Comparison of ENCODE assay signal across 8 cellular contexts in the genomic region with DNA sequence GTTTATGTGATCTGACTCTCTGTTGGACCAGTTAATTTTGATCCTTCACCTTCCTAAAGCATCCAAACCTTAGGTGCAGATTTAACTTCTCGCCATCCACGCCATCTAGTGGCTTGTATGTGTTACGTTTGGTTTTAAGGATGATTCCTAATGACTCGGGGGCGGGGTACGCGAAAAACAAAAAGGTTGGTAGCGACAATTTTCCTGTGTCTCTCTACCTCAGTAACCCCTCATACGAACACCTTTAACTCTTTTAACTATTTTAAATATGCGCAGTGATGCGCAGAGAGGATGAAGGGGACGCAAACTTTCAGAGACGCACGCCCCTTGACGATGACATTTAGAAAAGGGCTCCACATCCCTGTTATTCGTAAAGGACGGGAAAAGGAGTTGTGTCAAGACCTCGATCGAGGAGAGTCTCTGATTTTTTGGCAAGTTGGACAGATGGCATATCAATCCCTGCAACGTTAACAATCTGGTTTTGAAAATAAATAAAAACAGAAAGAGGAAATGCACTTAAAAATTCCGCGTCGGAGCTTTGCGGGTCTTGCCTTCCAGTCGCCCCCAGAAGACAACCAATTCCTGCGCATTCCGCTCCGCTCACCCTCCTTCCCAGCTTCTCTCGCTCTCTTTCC. TPM values are rescaled to one million over a fixed set of nuclear protein-coding genes. Genes with fewer than 3 reads are reported as not detected.
DNase-seq lines count a peak whose midpoint lies in the region; ATAC-seq and TF ChIP-seq lines count a peak whose summit lies in the region.

No MANE protein-coding gene starts in this region.

- no peaks in the 10 kb centered on the region for H3K4me1 ChIP-seq in testis

- peak; percentile 50 to 60 (median 55) for TF ChIP-seq CTCF in testis (IDR thresholded peaks at IDR 0.05)

- 1% methylated on average over 29 of the region's 29 CpGs for WGBS in testis, 2 donors

- no peaks in the 10 kb centered on the region for H3K36me3 ChIP-seq in testis (ENCODE audit: low read depth, missing control alignments)

- no peak overlapping the region for H3K27ac ChIP-seq in testis

- intact Hi-C loops in testis (cut with DNase I; ENCODE audit: low total_unique reads) = no loop called here

- peak overlapping the region; percentile 53 for H3K4me3 ChIP-seq in testis

- DNase-seq in EH (ENCODE audit: low read depth) = peak; percentile 3
- DNase-seq in HK-2 (ENCODE audit: unreplicated experiment) = peak; percentile 24
- DNase-seq in NCI-H774 (lab: John Stamatoyannopoulos, UW) = peak; percentile 64
- peak; percentile 91 for DNase-seq in cerebellar cortex (ENCODE audit: low spot score)
- peak; percentile 55 for DNase-seq in kidney glomerular epithelial cell (lab: John Stamatoyannopoulos, UW)
- peak; percentile 47 for DNase-seq in testis

- no peak for TF ChIP-seq POLR2A in testis (IDR thresholded peaks at IDR 0.05)

- no peaks in the 10 kb centered on the region for H3K27me3 ChIP-seq in testis

- no peaks in the 10 kb centered on the region for H3K9me3 ChIP-seq in testis

- ATAC-seq in GM21360 (IDR thresholded peaks at IDR 0.05; ENCODE audit: unreplicated experiment) (peak; percentile 54), HG02970 (IDR thresholded peaks at IDR 0.05; ENCODE audit: low FRiP score, unreplicated experiment) (no peak)

RNA-seq across cellular contexts. Expression of gene KCND2, which starts 0.6 kb away (rescaled TPM):
- total RNA-seq in testis = 1 to 10 TPM; 5.1 to 6.1 TPM
- polyA plus RNA-seq in testis (ENCODE audit: insufficient read depth, low read depth, low replicate concordance) = 3.8 TPM

Comparison
In these comparisons a context has a peak if more than half of its experiments do, and no peak if none do; other contexts are left out.
1. DNase-seq: peak in every context shown above with its lines; median percentile 91 in cerebellar cortex; 64 in NCI-H774; 55 in kidney glomerular epithelial cell; 47 in testis; 24 in HK-2; 3 in EH.